19 cellular contexts compared by ENCODE assay signal in genomic region chr2:68564426-68564825, GRCh38.
"Had no signal": no experiment of that assay in that cellular context is flagged by ENCODE, and none has a peak within 500 bp of the region (broad histone marks: within the 10 kb centered on the region; RNA-seq: fewer than 3 reads in every experiment).

No MANE protein-coding gene starts in this region.

- ATAC-seq: naive thymus-derived CD4-positive, alpha-beta T cell; natural killer cell treated with Interleukin-12 subunit alpha and Interleukin-12 subunit beta and Interleukin-15 and Interleukin-18, amount 100 ng/mL, for 72 hours; right cardiac atrium; sciatic nerve; stimulated activated effector memory CD8-positive, alpha-beta T cell treated with anti-CD3 and anti-CD28 coated beads, Interleukin-12 subunit alpha, Interleukin-12 subunit beta, amount 100 ng/mL, for 72 hours; upper lobe of right lung had no signal

- H3K27ac ChIP-seq: hepatocyte, left ventricle myocardium inferior, ovary, skin epidermis, spleen, suprapubic skin, thoracic aorta, tibial artery, upper lobe of right lung had no signal

- H3K27me3 ChIP-seq: hepatocyte, ovary, spleen, suprapubic skin, tibial artery, upper lobe of right lung had no signal

- H3K4me3 ChIP-seq: hepatocyte, left ventricle myocardium inferior, lung, ovary, skin epidermis, spleen, suprapubic skin, thoracic aorta, tibial artery, upper lobe of right lung had no signal

- H3K36me3 ChIP-seq: left ventricle myocardium inferior, ovary, spleen, suprapubic skin, thoracic aorta, tibial artery, upper lobe of right lung had no signal

- H3K9me3 ChIP-seq: left ventricle myocardium inferior, ovary, spleen, suprapubic skin, thoracic aorta, tibial artery, upper lobe of right lung had no signal

- H3K4me1 ChIP-seq: left ventricle myocardium inferior, spleen, suprapubic skin, tibial artery, upper lobe of right lung had no signal

- DNase-seq: islet precursor cell; left ventricle myocardium inferior; mesendoderm; naive thymus-derived CD4-positive, alpha-beta T cell; ovary; right cardiac atrium; spleen; stimulated activated CD4-positive, alpha-beta T cell treated with anti-CD3 and anti-CD28 coated beads, Interleukin-4, amount 100 ng/mL, for 24 hours; stimulated activated naive CD4-positive, alpha-beta T cell; tibial artery; upper lobe of right lung had no signal
